2 cellular contexts compared by ENCODE assay signal in the genomic region with DNA sequence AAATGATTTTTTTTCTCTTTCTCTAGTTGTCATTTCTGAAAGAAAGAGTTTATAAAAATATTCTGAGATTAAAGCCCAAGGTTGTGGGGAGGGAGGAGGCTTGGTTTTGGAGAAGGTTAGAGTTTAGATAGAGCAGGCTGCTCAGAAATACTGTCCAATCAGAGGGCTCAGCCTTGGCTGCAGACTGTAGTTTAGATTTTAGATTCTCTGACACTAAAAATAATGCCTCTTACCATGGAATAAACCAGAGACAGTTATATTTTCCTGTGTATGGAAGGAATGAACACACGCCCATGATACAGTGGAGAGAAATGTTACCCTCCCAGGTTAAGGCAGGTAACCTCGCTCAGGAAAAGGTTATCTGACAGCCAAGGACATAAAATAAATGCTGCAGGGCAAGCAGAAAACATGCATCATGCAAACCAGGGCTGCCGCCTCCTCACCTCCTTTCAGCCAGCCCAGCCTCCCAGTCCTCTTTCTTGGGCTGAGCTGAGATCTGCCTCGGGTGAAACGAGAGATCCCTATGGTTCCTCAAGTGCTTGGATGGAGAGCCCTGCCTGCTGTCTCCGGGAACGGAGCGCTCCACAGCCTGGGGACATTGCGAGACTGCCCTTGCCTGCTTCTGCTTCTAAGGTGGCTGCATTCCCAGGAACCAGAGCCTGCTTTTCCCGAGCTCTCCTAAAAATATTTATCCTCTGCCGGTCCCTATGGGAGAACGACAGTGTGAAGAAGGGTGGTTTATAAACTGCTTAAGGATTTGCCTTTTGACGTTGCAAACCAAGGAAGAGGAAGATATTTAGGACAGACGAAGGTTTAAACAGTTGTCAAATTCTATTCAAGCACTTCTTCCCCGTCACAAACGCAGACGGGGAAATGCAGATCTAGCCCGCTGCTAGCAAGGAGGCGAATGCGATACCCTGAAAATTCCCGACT.
TF ChIP-seq lines count a peak whose summit lies in the region.

No MANE protein-coding gene starts in this region.

TF ChIP-seq in HCT116, 20 proteins besides CTCF, POLR2A, EP300 and RAD21:
- TF ChIP-seq SRF (IDR thresholded peaks at IDR 0.05; ENCODE audit: low read depth), result no peak
- TF ChIP-seq CBX3 (IDR thresholded peaks at IDR 0.05; ENCODE audit: low read depth), result no peak; the same call in 1 of the 2 replicates
- TF ChIP-seq, protein P1, sequence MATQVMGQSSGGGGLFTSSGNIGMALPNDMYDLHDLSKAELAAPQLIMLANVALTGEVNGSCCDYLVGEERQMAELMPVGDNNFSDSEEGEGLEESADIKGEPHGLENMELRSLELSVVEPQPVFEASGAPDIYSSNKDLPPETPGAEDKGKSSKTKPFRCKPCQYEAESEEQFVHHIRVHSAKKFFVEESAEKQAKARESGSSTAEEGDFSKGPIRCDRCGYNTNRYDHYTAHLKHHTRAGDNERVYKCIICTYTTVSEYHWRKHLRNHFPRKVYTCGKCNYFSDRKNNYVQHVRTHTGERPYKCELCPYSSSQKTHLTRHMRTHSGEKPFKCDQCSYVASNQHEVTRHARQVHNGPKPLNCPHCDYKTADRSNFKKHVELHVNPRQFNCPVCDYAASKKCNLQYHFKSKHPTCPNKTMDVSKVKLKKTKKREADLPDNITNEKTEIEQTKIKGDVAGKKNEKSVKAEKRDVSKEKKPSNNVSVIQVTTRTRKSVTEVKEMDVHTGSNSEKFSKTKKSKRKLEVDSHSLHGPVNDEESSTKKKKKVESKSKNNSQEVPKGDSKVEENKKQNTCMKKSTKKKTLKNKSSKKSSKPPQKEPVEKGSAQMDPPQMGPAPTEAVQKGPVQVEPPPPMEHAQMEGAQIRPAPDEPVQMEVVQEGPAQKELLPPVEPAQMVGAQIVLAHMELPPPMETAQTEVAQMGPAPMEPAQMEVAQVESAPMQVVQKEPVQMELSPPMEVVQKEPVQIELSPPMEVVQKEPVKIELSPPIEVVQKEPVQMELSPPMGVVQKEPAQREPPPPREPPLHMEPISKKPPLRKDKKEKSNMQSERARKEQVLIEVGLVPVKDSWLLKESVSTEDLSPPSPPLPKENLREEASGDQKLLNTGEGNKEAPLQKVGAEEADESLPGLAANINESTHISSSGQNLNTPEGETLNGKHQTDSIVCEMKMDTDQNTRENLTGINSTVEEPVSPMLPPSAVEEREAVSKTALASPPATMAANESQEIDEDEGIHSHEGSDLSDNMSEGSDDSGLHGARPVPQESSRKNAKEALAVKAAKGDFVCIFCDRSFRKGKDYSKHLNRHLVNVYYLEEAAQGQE (IDR thresholded peaks at IDR 0.05; ENCODE audit: low read depth), result no peak

TF ChIP-seq in K562, 482 proteins besides CTCF, POLR2A, EP300 and RAD21:
- TF ChIP-seq ZKSCAN8 (CRISPR knock-in tag; IDR thresholded peaks at IDR 0.05), result no peak
- peak; percentile 45 for TF ChIP-seq NFYB (IDR thresholded peaks at IDR 0.05; ENCODE audit: extremely low read depth, insufficient read length)
- 0 out of 2 replicates have a peak, but pooled peaks have one; percentile 3 for TF ChIP-seq TEAD4 (IDR thresholded peaks at IDR 0.05; ENCODE audit: low read length)
- no peak for TF ChIP-seq TEAD4 (CRISPR knock-in tag; IDR thresholded peaks at IDR 0.05; ENCODE audit: borderline replicate concordance)
- no peak for TF ChIP-seq IRF2 (CRISPR knock-in tag; IDR thresholded peaks at IDR 0.05)
- TF ChIP-seq ZNF589 (CRISPR knock-in tag; IDR thresholded peaks at IDR 0.05; ENCODE audit: low read depth), result no peak
